In genomic region chr10:89478085-89478738, GRCh38 we compare ENCODE assay signal across 14 cellular contexts. TPM values are rescaled to one million over a fixed set of nuclear protein-coding genes. Genes with fewer than 3 reads are reported as not detected.
DNase-seq lines count a peak whose midpoint lies in the region; ATAC-seq and TF ChIP-seq lines count a peak whose summit lies in the region.
"Had no signal": no experiment of that assay in that cellular context is flagged by ENCODE, and none has a peak within 500 bp of the region (broad histone marks: within the 10 kb centered on the region; RNA-seq: fewer than 3 reads in every experiment).

No MANE protein-coding gene starts in this region.

- H2BK5ac ChIP-seq in H9 (ENCODE audit: insufficient read length, low read length) = no peak overlapping the region

- H3K23me2 ChIP-seq in H9 (ENCODE audit: insufficient read length, low read depth, low read length, poor library complexity, severe bottlenecking) = no peaks in the 10 kb centered on the region

- H3K27ac ChIP-seq in H9 (ENCODE audit: insufficient read length, low read depth, low read length) (no peak overlapping the region), mammary epithelial cell (ENCODE audit: insufficient read depth, low read depth, low read length) (no peak overlapping the region), A673 (ENCODE audit: low read depth, low read length, poor library complexity, severe bottlenecking) (no peak overlapping the region)
- H3K27ac ChIP-seq: SJCRH30 had no signal

- no peak for ATAC-seq in HG03280 (IDR thresholded peaks at IDR 0.05; ENCODE audit: unreplicated experiment)

- H2AFZ ChIP-seq in H9 (ENCODE audit: low read length) (no peak overlapping the region), mammary epithelial cell (ENCODE audit: low read depth, low read length) (peak overlapping the region; percentile 63)

- H3K4ac ChIP-seq in H9 (ENCODE audit: low read depth, low read length) = no peak overlapping the region

- no peaks in the 10 kb centered on the region for H3K9me3 ChIP-seq in H9 (ENCODE audit: control insufficient read depth, low read depth, low read length)
- H3K9me3 ChIP-seq in mammary epithelial cell (replicated peaks; ENCODE audit: insufficient read depth, low read length) = no peaks in the 10 kb centered on the region
- H3K9me3 ChIP-seq in A673 (ENCODE audit: low read depth, low read length, poor library complexity, severe bottlenecking) = peaks cover 4% of the 10 kb centered on the region
- H3K9me3 ChIP-seq: SJCRH30 had no signal

- dilution Hi-C loops in mammary epithelial cell (cut with HindIII; ENCODE audit: low sequenced_read_pairs) = no loop called here

- H4K20me1 ChIP-seq in H9 (ENCODE audit: control insufficient read depth, insufficient read depth, insufficient read length) = no peaks in the 10 kb centered on the region
- no peaks in the 10 kb centered on the region for H4K20me1 ChIP-seq in mammary epithelial cell (ENCODE audit: insufficient read depth, low read length)

- H3K27me3 ChIP-seq in H9 (ENCODE audit: insufficient read depth, low read length) (no peaks in the 10 kb centered on the region), mammary epithelial cell (ENCODE audit: insufficient read depth, low read length) (no peaks in the 10 kb centered on the region), A673 (replicated peaks; ENCODE audit: insufficient read depth, low read depth, low read length, poor library complexity) (no peaks in the 10 kb centered on the region)
- H3K27me3 ChIP-seq: SJCRH30 had no signal

- DNase-seq in D341Med (ENCODE audit: low spot score) (peak; percentile 7), H9 (peak; percentile 31), mammary epithelial cell (no peak), mesothelial cell of epicardium (ENCODE audit: low spot score in 2 of 2, unreplicated experiment in 2 of 2) (no peak), A673 (ENCODE audit: low spot score) (no peak), NCI-H774 (lab: John Stamatoyannopoulos, UW) (no peak), NCI-H526 (lab: John Stamatoyannopoulos, UW) (no peak)
- DNase-seq: activated CD8-positive, alpha-beta memory T cell treated with anti-CD3 and anti-CD28 coated beads, Interleukin-2, amount 50 U/mL, for 4 hours; CD4-positive, CD25-positive, alpha-beta regulatory T cell; NCI-H1105; SJCRH30 had no signal

- H3K36me3 ChIP-seq in mammary epithelial cell (ENCODE audit: insufficient read depth, low read length) (no peaks in the 10 kb centered on the region), A673 (ENCODE audit: insufficient read depth, low read length, poor library complexity, severe bottlenecking) (no peaks in the 10 kb centered on the region)
- H3K36me3 ChIP-seq: SJCRH30 had no signal

- no peaks in the 10 kb centered on the region for H3K27me3 Mint-ChIP-seq in H9 (ENCODE audit: low read depth)
- no peaks in the 10 kb centered on the region for H3K27me3 Mint-ChIP-seq in mesothelial cell of epicardium (ENCODE audit: low read depth)

- H2BK12ac ChIP-seq in H9 (ENCODE audit: insufficient read length, low read depth, low read length) = no peak overlapping the region

- no peak overlapping the region for H2AK5ac ChIP-seq in H9 (ENCODE audit: insufficient read length, low read length)

- H3K4me3 ChIP-seq in mammary epithelial cell (replicated peaks in 1 of 3; ENCODE audit: insufficient read depth in 1 of 3, low read depth in 2 of 3, low read length in 3 of 3) (no peak overlapping the region), A673 (ENCODE audit: low read depth, low read length, poor library complexity, severe bottlenecking) (no peak overlapping the region)
- H3K4me3 ChIP-seq: SJCRH30 had no signal

- H3K56ac ChIP-seq in H9 (ENCODE audit: insufficient read length, low read depth, low read length) = no peak overlapping the region

- H3T11ph ChIP-seq in H9 (ENCODE audit: low read length) = no peak overlapping the region

- H3K4me1 ChIP-seq in H9 (ENCODE audit: insufficient read depth, low read length) (peaks cover 2% of the 10 kb centered on the region; the same call in 1 of the 2 replicates), mammary epithelial cell (ENCODE audit: insufficient read depth, low read length) (peaks cover 42% of the 10 kb centered on the region), A673 (ENCODE audit: insufficient read depth, low read length, poor library complexity, severe bottlenecking) (peaks cover 24% of the 10 kb centered on the region)

- no peak overlapping the region for H2BK20ac ChIP-seq in H9 (ENCODE audit: low read depth, low read length, poor library complexity, severe bottlenecking)

- H3K79me1 ChIP-seq in H9 (ENCODE audit: insufficient read depth, low read depth, low read length, poor library complexity, severe bottlenecking) = no peaks in the 10 kb centered on the region

- no peak overlapping the region for H2BK15ac ChIP-seq in H9 (ENCODE audit: low read depth, low read length)

- H3K18ac ChIP-seq in H9 (ENCODE audit: insufficient read length, low read depth, low read length) = no peak overlapping the region

- H3K36me3 Mint-ChIP-seq in H9 (ENCODE audit: insufficient read depth in 1 of 3, low read depth in 3 of 3) (peaks cover 0 to 4% (median 2%) of the 10 kb centered on the region in 3 experiments; a peak in 1 of 7 replicates), mesothelial cell of epicardium (no peaks in the 10 kb centered on the region)
- H3K36me3 Mint-ChIP-seq: CD4-positive, CD25-positive, alpha-beta regulatory T cell had no signal

- TF ChIP-seq CTCF in H9 (conservative IDR thresholded peaks at IDR 0.05) (peak; percentile 35; the same call in 2 of the 3 replicates), mammary epithelial cell (conservative IDR thresholded peaks at IDR 0.05 in 1 of 2, IDR thresholded peaks at IDR 0.05 in 1 of 2; ENCODE audit: extremely low read depth in 1 of 2, insufficient read depth in 1 of 2, low read depth in 1 of 2, low read length in 2 of 2) (no peak), mesothelial cell of epicardium (IDR thresholded peaks at IDR 0.05; ENCODE audit: unreplicated experiment) (no peak), A673 (conservative IDR thresholded peaks at IDR 0.05; ENCODE audit: low read depth, low read length) (no peak)

- POLR2A ChIA-PET in A673 (lab: Charles Lee; ENCODE audit: low non-redundant PET) = no interaction called here

- H3K9me3 Mint-ChIP-seq in H9 (peaks cover 0 to 3% of the 10 kb centered on the region in 2 experiments; a peak in 1 of 5 replicates), mesothelial cell of epicardium (no peaks in the 10 kb centered on the region)

- H3K27ac Mint-ChIP-seq in H9 (peak overlapping the region in 1 of 3 experiments; percentile 84; a peak in 2 of 7 replicates), mesothelial cell of epicardium (peak overlapping the region; percentile 77)
- H3K27ac Mint-ChIP-seq: CD4-positive, CD25-positive, alpha-beta regulatory T cell had no signal

- WGBS in H9 (ENCODE audit: extremely low coverage, insufficient read length, low lambda C conversion rate) = no CpG with 5 or more reads among the region's 4 CpGs
- WGBS in mammary epithelial cell (ENCODE audit: low coverage, missing lambda C conversion rate) = 86% methylated on average over 4 of the region's 4 CpGs

- no peak overlapping the region for H4K5ac ChIP-seq in H9 (ENCODE audit: insufficient read length, low read depth, low read length)

- H3K4me3 Mint-ChIP-seq in H9 (no peak overlapping the region; a peak in 1 of 5 replicates), mesothelial cell of epicardium (no peak overlapping the region)
- H3K4me3 Mint-ChIP-seq: CD4-positive, CD25-positive, alpha-beta regulatory T cell had no signal

- peaks cover 31% of the 10 kb centered on the region in 2 experiments for H3K4me1 Mint-ChIP-seq in H9
- peaks cover 64% of the 10 kb centered on the region for H3K4me1 Mint-ChIP-seq in mesothelial cell of epicardium
- H3K4me1 Mint-ChIP-seq: CD4-positive, CD25-positive, alpha-beta regulatory T cell had no signal

- no peak overlapping the region for H3K9ac ChIP-seq in H9 (ENCODE audit: extremely low read depth, insufficient read length, low read length)
- H3K9ac ChIP-seq in mammary epithelial cell (ENCODE audit: insufficient read depth, low read length) = no peak overlapping the region

- CTCF ChIA-PET in mammary epithelial cell (lab: Charles Lee; ENCODE audit: low non-redundant PET) = no interaction called here
- CTCF ChIA-PET in A673 (lab: Charles Lee) = interaction anchor here (0.6 kb wide), 1 partner anchor 895 kb away, joined by 8 read pairs; the partner anchor contains the start of gene RNLS

- in situ Hi-C loops in mammary epithelial cell (cut with MboI; ENCODE audit: low sequenced_read_pairs in 2 of 2) = no loop called here

- H3K79me2 ChIP-seq in H9 (ENCODE audit: insufficient read depth, low read length) (no peaks in the 10 kb centered on the region), mammary epithelial cell (ENCODE audit: insufficient read depth, low read length) (no peaks in the 10 kb centered on the region)

- H3K23ac ChIP-seq in H9 (ENCODE audit: insufficient read length, low read depth, low read length) = no peak overlapping the region

- H4K8ac ChIP-seq in H9 (replicated peaks; ENCODE audit: insufficient read length, low read depth, low read length) = no peak overlapping the region

- H4K91ac ChIP-seq in H9 (ENCODE audit: insufficient read length, low read depth, low read length) = no peak overlapping the region

- H3K4me2 ChIP-seq in H9 (ENCODE audit: insufficient read depth, insufficient read length, low read length) (no peak overlapping the region), mammary epithelial cell (ENCODE audit: insufficient read depth, low read depth, low read length) (no peak overlapping the region)

- BruUV-seq in mammary epithelial cell (replicated peaks; lab: Mats Ljungman, UMichigan) (no TSS peak), A673 (replicated peaks; lab: Mats Ljungman, UMichigan) (no TSS peak)

- no peak overlapping the region for H3K14ac ChIP-seq in H9 (ENCODE audit: insufficient read depth, low read length)

- intact Hi-C loops in mammary epithelial cell (cut with micrococcal nuclease) (no loop called here), A673 (cut with micrococcal nuclease; ENCODE audit: unreplicated experiment) (no loop called here)

- no peak overlapping the region for H2BK120ac ChIP-seq in H9 (ENCODE audit: low read depth, low read length, poor library complexity, severe bottlenecking)

RNA-seq across cellular contexts. Expression of gene SLC16A12, which starts 57.2 kb away (rescaled TPM):
- 0.77 and 0.88 TPM in 2 replicates for total RNA-seq in H9 (2021)
- under 1 TPM; under 0.01 to 0.07 TPM for total RNA-seq in mammary epithelial cell
- polyA plus RNA-seq in mammary epithelial cell = 0.07 TPM
- not detected for polyA minus RNA-seq in mammary epithelial cell
- total RNA-seq in mesothelial cell of epicardium = 3.0 to 3.1 TPM (median 3.1 TPM) in 3 replicates
- total RNA-seq in A673 (2021) = 0.54 and 0.74 TPM in 2 replicates
- total RNA-seq: CD4-positive, CD25-positive, alpha-beta regulatory T cell; dermis microvascular lymphatic vessel endothelial cell; lung microvascular endothelial cell had no signal
- polyA plus RNA-seq: CD4-positive, CD25-positive, alpha-beta regulatory T cell had no signal

Comparison
In these comparisons a context has a peak if more than half of its experiments do, and no peak if none do; other contexts are left out.
1. DNase-seq: peak in D341Med (single experiment) and H9 (single experiment); none in mammary epithelial cell (single experiment), mesothelial cell of epicardium (0 of 2), A673 (single experiment), NCI-H774 (single experiment) and NCI-H526 (0 of 2).